In the genomic region with DNA sequence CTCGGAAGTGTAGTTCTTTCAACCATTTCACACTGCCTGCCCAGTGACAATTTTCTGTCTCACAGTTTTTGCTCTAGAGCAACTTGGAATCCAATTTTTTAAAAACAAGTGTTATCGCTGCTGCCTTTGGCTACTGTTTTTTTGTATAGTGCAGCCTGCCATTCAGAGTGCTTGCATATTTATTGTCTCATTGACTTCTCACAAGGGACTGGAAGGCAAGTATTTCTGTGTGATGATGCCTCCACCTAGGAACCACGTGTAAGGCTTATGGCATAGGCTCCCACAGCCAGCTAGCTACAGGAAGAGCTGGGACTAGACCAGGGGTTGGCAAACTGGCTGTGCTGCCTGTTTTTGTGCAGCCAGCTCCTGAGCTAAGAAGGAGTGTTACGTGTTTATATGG, we compare ENCODE assay signal across 7 cellular contexts. TPM values are rescaled to one million over a fixed set of nuclear protein-coding genes. Genes with fewer than 3 reads are reported as not detected.
DNase-seq lines count a peak whose midpoint lies in the region; ATAC-seq and TF ChIP-seq lines count a peak whose summit lies in the region.

No MANE protein-coding gene starts in this region.

- H3K4me1 ChIP-seq in HUES6 (ENCODE audit: control insufficient read depth, insufficient read depth, low read length) (peaks cover 8% of the 10 kb centered on the region; the same call in 1 of the 2 replicates), hepatocyte (ENCODE audit: insufficient read depth) (peaks cover 7% of the 10 kb centered on the region), subcutaneous abdominal adipose tissue (ENCODE audit: control insufficient read depth in 5 of 5, insufficient read depth in 5 of 5, low read length in 5 of 5) (peaks cover 2 to 21% (median 20%) of the 10 kb centered on the region in 5 donors)

- H3K27me3 ChIP-seq in HUES6 (ENCODE audit: control insufficient read depth, insufficient read depth, low read length) (no peaks in the 10 kb centered on the region), WERI-Rb-1 (ENCODE audit: insufficient read depth, low read depth, severe bottlenecking) (no peaks in the 10 kb centered on the region), hepatocyte (no peaks in the 10 kb centered on the region), subcutaneous abdominal adipose tissue (ENCODE audit: control insufficient read depth in 5 of 5, insufficient read depth in 4 of 5, low read length in 5 of 5) (no peaks in the 10 kb centered on the region)

- H2AFZ ChIP-seq in hepatocyte: peak overlapping the region; percentile 97

- H3K36me3 ChIP-seq in HUES6 (ENCODE audit: control insufficient read depth, insufficient read depth, low read length): peaks cover 41% of the 10 kb centered on the region
- peaks cover 42% of the 10 kb centered on the region for H3K36me3 ChIP-seq in WERI-Rb-1
- H3K36me3 ChIP-seq in hepatocyte (replicated peaks; ENCODE audit: insufficient read depth, low read depth): no peaks in the 10 kb centered on the region
- H3K36me3 ChIP-seq in subcutaneous abdominal adipose tissue (ENCODE audit: control insufficient read depth in 5 of 5, insufficient read depth in 5 of 5, low read length in 5 of 5): peaks cover 0 to 21% (median 9%) of the 10 kb centered on the region in 5 donors

- WGBS in hepatocyte (ENCODE audit: low lambda C conversion rate, missing lambda C conversion rate): 40% methylated on average over 4 of the region's 4 CpGs

- ATAC-seq in HG02642 (IDR thresholded peaks at IDR 0.05; ENCODE audit: poor library complexity, unreplicated experiment): no peak

- H3K27ac ChIP-seq in HUES6 (ENCODE audit: low read depth, low read length) (peak overlapping the region; percentile 45; the same call in 1 of the 2 replicates), WERI-Rb-1 (peak overlapping the region; percentile 93; the same call in 1 of the 2 replicates), hepatocyte (peak overlapping the region; percentile 55), subcutaneous abdominal adipose tissue (ENCODE audit: low read depth, low read length) (no peak overlapping the region)

- H4K20me1 ChIP-seq in hepatocyte (ENCODE audit: insufficient read depth, poor library complexity, severe bottlenecking): no peaks in the 10 kb centered on the region

- peak overlapping the region; percentile 90 for H3K4me3 ChIP-seq in HUES6 (ENCODE audit: low read depth, low read length)
- peak overlapping the region; percentile 70 for H3K4me3 ChIP-seq in WERI-Rb-1 (ENCODE audit: low read depth, low read length)
- H3K4me3 ChIP-seq in hepatocyte: peak overlapping the region; percentile 87
- H3K4me3 ChIP-seq in subcutaneous abdominal adipose tissue (ENCODE audit: low read depth in 1 of 5, low read length in 5 of 5): peak overlapping the region in 4 of 5 donors; percentile 81 to 99 (median 96)

- H3K9me3 ChIP-seq in HUES6 (ENCODE audit: control insufficient read depth, insufficient read depth, low read depth, low read length): no peaks in the 10 kb centered on the region
- no peaks in the 10 kb centered on the region for H3K9me3 ChIP-seq in WERI-Rb-1 (ENCODE audit: severe bottlenecking)
- H3K9me3 ChIP-seq in hepatocyte (ENCODE audit: low read depth): no peaks in the 10 kb centered on the region
- H3K9me3 ChIP-seq in subcutaneous abdominal adipose tissue (ENCODE audit: control insufficient read depth in 5 of 5, low read length in 5 of 5): no peaks in the 10 kb centered on the region

- no peaks in the 10 kb centered on the region for H3K9me2 ChIP-seq in hepatocyte (replicated peaks; ENCODE audit: insufficient read depth)

- no peak for TF ChIP-seq CTCF in WERI-Rb-1 (IDR thresholded peaks at IDR 0.05; ENCODE audit: low read depth, low read length)
- no peak for TF ChIP-seq CTCF in hepatocyte (IDR thresholded peaks at IDR 0.05; ENCODE audit: poor library complexity)

- peaks cover 28% of the 10 kb centered on the region for H3K79me2 ChIP-seq in hepatocyte

- H3K9ac ChIP-seq in HUES6 (ENCODE audit: low read length): peak overlapping the region; percentile 99
- H3K9ac ChIP-seq in subcutaneous abdominal adipose tissue (ENCODE audit: low read length in 5 of 5): peak overlapping the region in 1 of 5 donors; percentile 99

- DNase-seq in ELR (ENCODE audit: low read depth): peak; percentile 60
- DNase-seq in WERI-Rb-1: no peak
- DNase-seq in hepatocyte (ENCODE audit: low spot score): peak; percentile 23
- no peak for DNase-seq in central memory CD4-positive, alpha-beta T cell

- H3K4me2 ChIP-seq in hepatocyte: peak overlapping the region; percentile 93

RNA-seq across cellular contexts. Expression of a gene that starts 0.9 kb away (rescaled TPM):
- total RNA-seq in hepatocyte: 11.0 TPM in 2 replicates
- 4.3 and 6.6 TPM in 2 replicates for polyA plus RNA-seq in hepatocyte

RNA-seq across cellular contexts. Expression of a gene that starts 1.0 kb away (rescaled TPM):
- total RNA-seq in hepatocyte: 27.3 and 37.3 TPM in 2 replicates
- 25.1 and 26.7 TPM in 2 replicates for polyA plus RNA-seq in hepatocyte

RNA-seq across cellular contexts. Expression of a gene that starts 59.1 kb away (rescaled TPM):
- 55.5 and 66.8 TPM in 2 replicates for total RNA-seq in hepatocyte
- 59.8 and 60.3 TPM in 2 replicates for polyA plus RNA-seq in hepatocyte

Comparison
In these comparisons a context has a peak if more than half of its experiments do, and no peak if none do; other contexts are left out.
1. DNase-seq: peak in ELR (single experiment) and hepatocyte (single experiment); none in WERI-Rb-1 (single experiment) and central memory CD4-positive, alpha-beta T cell (single experiment).
2. Peak in every context shown above with its lines, with median percentiles within 50 percentile points of each other: H3K4me3 ChIP-seq.